In genomic region chr7:36132025-36132424, GRCh38 we compare ENCODE assay signal across 26 cellular contexts. TPM values are rescaled to one million over a fixed set of nuclear protein-coding genes. Genes with fewer than 3 reads are reported as not detected.
A peak's percentile ranks its signal among the peaks of the same experiment; 100 is the strongest.
DNase-seq lines count a peak whose midpoint lies in the region; ATAC-seq and TF ChIP-seq lines count a peak whose summit lies in the region.
"Had no signal": no experiment of that assay in that cellular context is flagged by ENCODE, and none has a peak within 500 bp of the region (broad histone marks: within the 10 kb centered on the region; RNA-seq: fewer than 3 reads in every experiment).

No MANE protein-coding gene starts in this region.

- H3K4me1 Mint-ChIP-seq in activated CD4-positive, alpha-beta T cell treated with anti-CD3 and anti-CD28 coated beads for 36 hours, result peaks cover 2% of the 10 kb centered on the region
- H3K4me1 Mint-ChIP-seq: naive B cell had no signal

- H3K36me3 Mint-ChIP-seq in activated CD4-positive, alpha-beta T cell treated with anti-CD3 and anti-CD28 coated beads for 36 hours (ENCODE audit: low read depth), result no peaks in the 10 kb centered on the region
- H3K36me3 Mint-ChIP-seq: naive B cell, T-cell, type B pancreatic cell had no signal

- intact Hi-C loops in activated CD4-positive, alpha-beta T cell treated with anti-CD3 and anti-CD28 coated beads for 36 hours (cut with DNase I, micrococcal nuclease), result no loop called here

- no peak overlapping the region for H3K4me3 ChIP-seq in DOHH2 (ENCODE audit: low read length)
- H3K4me3 ChIP-seq in WERI-Rb-1 (ENCODE audit: low read depth, low read length), result no peak overlapping the region
- H3K4me3 ChIP-seq: adrenal gland, hepatocyte had no signal

- no peaks in the 10 kb centered on the region for H3K79me2 ChIP-seq in DOHH2 (ENCODE audit: control insufficient read depth, low read length)
- H3K79me2 ChIP-seq: hepatocyte had no signal

- H3K27ac Mint-ChIP-seq in activated CD4-positive, alpha-beta T cell treated with anti-CD3 and anti-CD28 coated beads for 36 hours, result no peak overlapping the region
- H3K27ac Mint-ChIP-seq: naive B cell, T-cell, type B pancreatic cell had no signal

- POLR2A ChIA-PET in activated CD4-positive, alpha-beta T cell treated with anti-CD3 and anti-CD28 coated beads for 36 hours (lab: Charles Lee), result no interaction called here

- no peaks in the 10 kb centered on the region for H3K36me3 ChIP-seq in DOHH2 (ENCODE audit: control insufficient read depth, low read length)
- H3K36me3 ChIP-seq in WERI-Rb-1, result no peaks in the 10 kb centered on the region
- H3K36me3 ChIP-seq: adrenal gland, brain microvascular endothelial cell had no signal

- H3K4me3 Mint-ChIP-seq in activated CD4-positive, alpha-beta T cell treated with anti-CD3 and anti-CD28 coated beads for 36 hours, result no peak overlapping the region
- H3K4me3 Mint-ChIP-seq: activated T-cell treated with anti-CD3 and anti-CD28 coated beads, Interleukin-2, amount 50 U/mL, for 4 hours; naive B cell; T-cell; type B pancreatic cell had no signal

- CTCF ChIA-PET in activated CD4-positive, alpha-beta T cell treated with anti-CD3 and anti-CD28 coated beads for 36 hours (lab: Charles Lee), result interaction anchor here (0.6 kb wide), 1 partner anchor 150 kb away, joined by 4 read pairs; no protein-coding TSS in a partner anchor

- H3K9me3 Mint-ChIP-seq in activated CD4-positive, alpha-beta T cell treated with anti-CD3 and anti-CD28 coated beads for 36 hours (ENCODE audit: low read depth), result no peaks in the 10 kb centered on the region
- H3K9me3 Mint-ChIP-seq: activated T-cell treated with anti-CD3 and anti-CD28 coated beads, Interleukin-2, amount 50 U/mL, for 4 hours; naive B cell; T-cell; type B pancreatic cell had no signal

- H3F3A ChIP-seq in DOHH2 (ENCODE audit: control insufficient read depth, insufficient read depth), result no peaks in the 10 kb centered on the region

- ATAC-seq in activated CD4-positive, alpha-beta T cell treated with anti-CD3 and anti-CD28 coated beads for 36 hours, result no peak
- no peak for ATAC-seq in HG02571 (IDR thresholded peaks at IDR 0.05; ENCODE audit: unreplicated experiment)
- ATAC-seq: activated T-cell treated with anti-CD3 and anti-CD28 coated beads, Interleukin-2, amount 50 U/mL, for 4 hours; esophagus mucosa; left colon; T-cell had no signal

- TF ChIP-seq CTCF in DOHH2 (IDR thresholded peaks at IDR 0.05; ENCODE audit: low read depth, low read length, poor library complexity, severe bottlenecking), result peak; percentile 46
- 0 out of 2 replicates have a peak, but pooled peaks have one; percentile 12 for TF ChIP-seq CTCF in WERI-Rb-1 (IDR thresholded peaks at IDR 0.05; ENCODE audit: low read depth, low read length)

- peak; percentile 6 for DNase-seq in COR-L47 (lab: John Stamatoyannopoulos, UW)
- peak; percentile 8 for DNase-seq in NCI-H524 treated with DMSO at 0.1 percent for 48 hours (lab: John Stamatoyannopoulos, UW)
- DNase-seq in WERI-Rb-1, result no peak
- DNase-seq in activated CD4-positive, alpha-beta T cell treated with anti-CD3 and anti-CD28 coated beads for 36 hours, result no peak
- no peak for DNase-seq in HUDEP-2 (lab: John Stamatoyannopoulos, UW; ENCODE audit: unreplicated experiment in 76 of 76)
- DNase-seq in middle frontal gyrus (ENCODE audit: extremely low spot score, low spot score), result no peak
- DNase-seq: activated CD4-positive, alpha-beta T cell treated with anti-CD3 and anti-CD28 coated beads for 1 hour; activated naive CD4-positive, alpha-beta T cell; activated T-cell treated with anti-CD3 and anti-CD28 coated beads, Interleukin-2, amount 50 U/mL, for 4 hours; adrenal gland; brain microvascular endothelial cell; effector CD8-positive, alpha-beta T cell; foreskin melanocyte; left colon; naive B cell; NCI-H2029; occipital lobe; SHP77 treated with DMSO at 0.1 percent for 48 hours; small intestine; stimulated activated CD4-positive, alpha-beta T cell treated with anti-CD3 and anti-CD28 coated beads, Interleukin-1b, Interleukin-23, amount 100 ng/mL, for 48 hours; T-cell had no signal

- H3K4me1 ChIP-seq in DOHH2 (ENCODE audit: control insufficient read depth, low read length), result peaks cover 5% of the 10 kb centered on the region

- no peaks in the 10 kb centered on the region for H4K20me1 ChIP-seq in DOHH2 (ENCODE audit: control insufficient read depth, insufficient read depth, low read depth, low read length)

- H3K4me2 ChIP-seq in DOHH2 (ENCODE audit: low read length), result no peak overlapping the region
- H3K4me2 ChIP-seq: hepatocyte had no signal

- no peaks in the 10 kb centered on the region for H3K9me3 ChIP-seq in DOHH2 (ENCODE audit: control insufficient read depth, insufficient read depth, low read length)
- H3K9me3 ChIP-seq in WERI-Rb-1 (ENCODE audit: severe bottlenecking), result no peaks in the 10 kb centered on the region
- H3K9me3 ChIP-seq: adrenal gland had no signal

- H3K27me3 ChIP-seq in DOHH2 (ENCODE audit: control insufficient read depth, low read length) (no peaks in the 10 kb centered on the region), WERI-Rb-1 (ENCODE audit: insufficient read depth, low read depth, severe bottlenecking) (no peaks in the 10 kb centered on the region)
- H3K27me3 ChIP-seq: adrenal gland, brain microvascular endothelial cell, hepatocyte had no signal

- no peaks in the 10 kb centered on the region for H3K9me2 ChIP-seq in DOHH2 (replicated peaks; ENCODE audit: control insufficient read depth, low read length)

- no peaks in the 10 kb centered on the region for H3K27me3 Mint-ChIP-seq in activated CD4-positive, alpha-beta T cell treated with anti-CD3 and anti-CD28 coated beads for 36 hours
- H3K27me3 Mint-ChIP-seq: type B pancreatic cell had no signal

- H3K27ac ChIP-seq in DOHH2 (ENCODE audit: low read depth, low read length) (no peak overlapping the region), WERI-Rb-1 (no peak overlapping the region)
- H3K27ac ChIP-seq: adrenal gland, brain microvascular endothelial cell, hepatocyte had no signal

RNA-seq across cellular contexts. Expression of gene EEPD1, which starts 21.0 kb away (rescaled TPM):
- 1 to 10 TPM; 1.3 TPM for total RNA-seq in activated CD4-positive, alpha-beta T cell treated with anti-CD3 and anti-CD28 coated beads for 36 hours

Comparison
In these comparisons a context has a peak if more than half of its experiments do, and no peak if none do; other contexts are left out.
1. DNase-seq: peak in COR-L47 (single experiment) and NCI-H524 treated with DMSO at 0.1 percent for 48 hours (single experiment); none in WERI-Rb-1 (single experiment), activated CD4-positive, alpha-beta T cell treated with anti-CD3 and anti-CD28 coated beads for 36 hours (single experiment), HUDEP-2 (0 of 76) and middle frontal gyrus (single experiment).